Comparison of ENCODE assay signal across 17 cellular contexts in the genomic region with DNA sequence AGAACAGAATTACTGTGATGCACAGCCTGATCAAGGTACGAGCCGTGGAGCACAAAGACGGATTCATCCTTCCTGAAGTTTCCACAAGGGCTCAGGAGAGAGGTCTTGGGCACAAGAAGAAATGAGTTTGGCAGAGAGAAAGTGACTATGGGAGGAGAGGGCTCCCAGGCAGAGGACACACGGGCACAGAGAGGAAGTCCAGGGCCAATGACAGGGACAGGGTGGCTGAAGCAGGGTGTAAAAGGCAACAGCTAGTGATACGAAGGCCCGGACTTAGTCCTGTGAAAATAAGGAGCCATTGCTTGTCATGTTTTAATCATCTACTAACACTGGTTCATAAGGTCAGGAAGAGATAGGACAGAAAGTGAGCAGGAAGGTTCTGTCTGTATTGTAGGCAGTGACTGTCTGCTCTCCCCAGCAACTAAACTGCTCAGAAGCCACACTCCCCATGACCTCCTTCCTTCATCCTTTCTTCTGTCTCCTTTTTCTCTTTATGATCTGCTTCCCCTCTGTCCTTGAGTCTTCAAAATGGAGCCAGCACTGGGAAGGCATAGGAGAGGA.
"Had no signal": no experiment of that assay in that cellular context is flagged by ENCODE, and none has a peak within 500 bp of the region (broad histone marks: within the 10 kb centered on the region; RNA-seq: fewer than 3 reads in every experiment).

No MANE protein-coding gene starts in this region.

- H3K9me3 ChIP-seq: ascending aorta, esophagus squamous epithelium, upper lobe of left lung had no signal

- H3K4me3 ChIP-seq: ascending aorta, esophagus squamous epithelium, skin epidermis, upper lobe of left lung had no signal

- H3K27ac Mint-ChIP-seq: activated CD8-positive, alpha-beta memory T cell treated with anti-CD3 and anti-CD28 coated beads, Interleukin-2, amount 10 ng/mL, durations not matched to agents 7 days and 5 days; natural killer cell treated with Interleukin-12 subunit alpha and Interleukin-12 subunit beta and Interleukin-15 and Interleukin-18, amount 100 ng/mL, for 72 hours had no signal

- H3K27me3 Mint-ChIP-seq: activated CD8-positive, alpha-beta memory T cell treated with anti-CD3 and anti-CD28 coated beads, Interleukin-2, amount 10 ng/mL, durations not matched to agents 7 days and 5 days; natural killer cell treated with Interleukin-12 subunit alpha and Interleukin-12 subunit beta and Interleukin-15 and Interleukin-18, amount 100 ng/mL, for 72 hours; stimulated activated naive CD8-positive, alpha-beta T cell treated with anti-CD3 and anti-CD28 coated beads, Interleukin-15, amount 100 ng/mL, for 72 hours had no signal

- H3K27ac ChIP-seq: ascending aorta, esophagus squamous epithelium, skin epidermis, upper lobe of left lung had no signal

- FAIRE-seq: bronchial epithelial cell had no signal

- H3K4me3 Mint-ChIP-seq: activated CD8-positive, alpha-beta memory T cell treated with anti-CD3 and anti-CD28 coated beads, Interleukin-2, amount 10 ng/mL, durations not matched to agents 7 days and 5 days; natural killer cell treated with Interleukin-12 subunit alpha and Interleukin-12 subunit beta and Interleukin-15 and Interleukin-18, amount 100 ng/mL, for 72 hours; stimulated activated naive CD8-positive, alpha-beta T cell treated with anti-CD3 and anti-CD28 coated beads, Interleukin-15, amount 100 ng/mL, for 72 hours had no signal

- H3K9me3 Mint-ChIP-seq: natural killer cell treated with Interleukin-12 subunit alpha and Interleukin-12 subunit beta and Interleukin-15 and Interleukin-18, amount 100 ng/mL, for 72 hours; stimulated activated naive CD8-positive, alpha-beta T cell treated with anti-CD3 and anti-CD28 coated beads, Interleukin-15, amount 100 ng/mL, for 72 hours had no signal

- DNase-seq: activated CD4-positive, alpha-beta T cell treated with anti-CD3 and anti-CD28 coated beads, Interleukin-2, amount 50 U/mL, for 4 hours; activated CD8-positive, alpha-beta memory T cell treated with anti-CD3 and anti-CD28 coated beads, Interleukin-2, amount 10 ng/mL, durations not matched to agents 7 days and 5 days; activated effector memory CD4-positive, alpha-beta T cell treated with anti-CD3 and anti-CD28 coated beads, Interleukin-2, amount 50 U/mL, for 16 hours; activated T-cell treated with anti-CD3 and anti-CD28 coated beads, Interleukin-2, amount 50 U/mL, for 48 hours; esophagus squamous epithelium; mesendoderm; occipital lobe; stimulated activated CD4-positive, alpha-beta T cell treated with anti-CD3 and anti-CD28 coated beads, Interleukin-4, amount 100 ng/mL, for 24 hours; stimulated activated naive CD8-positive, alpha-beta T cell treated with anti-CD3 and anti-CD28 coated beads, Interleukin-15, amount 100 ng/mL, for 72 hours; SW 1271; T-helper 9 cell; upper lobe of left lung had no signal

- ATAC-seq: activated CD4-positive, CD25-positive, alpha-beta regulatory T cell treated with anti-CD3 and anti-CD28 coated beads, Interleukin-2, amount 50 U/mL, for 24 hours; activated CD8-positive, alpha-beta memory T cell treated with anti-CD3 and anti-CD28 coated beads, Interleukin-2, amount 10 ng/mL, durations not matched to agents 7 days and 5 days; natural killer cell treated with Interleukin-12 subunit alpha and Interleukin-12 subunit beta and Interleukin-15 and Interleukin-18, amount 100 ng/mL, for 72 hours; stimulated activated naive CD8-positive, alpha-beta T cell treated with anti-CD3 and anti-CD28 coated beads, Interleukin-15, amount 100 ng/mL, for 72 hours had no signal

- H3K27me3 ChIP-seq: ascending aorta, esophagus squamous epithelium, upper lobe of left lung had no signal

- H3K4me1 ChIP-seq: ascending aorta, esophagus squamous epithelium, upper lobe of left lung had no signal
